29 cellular contexts compared by ENCODE assay signal in the genomic region with DNA sequence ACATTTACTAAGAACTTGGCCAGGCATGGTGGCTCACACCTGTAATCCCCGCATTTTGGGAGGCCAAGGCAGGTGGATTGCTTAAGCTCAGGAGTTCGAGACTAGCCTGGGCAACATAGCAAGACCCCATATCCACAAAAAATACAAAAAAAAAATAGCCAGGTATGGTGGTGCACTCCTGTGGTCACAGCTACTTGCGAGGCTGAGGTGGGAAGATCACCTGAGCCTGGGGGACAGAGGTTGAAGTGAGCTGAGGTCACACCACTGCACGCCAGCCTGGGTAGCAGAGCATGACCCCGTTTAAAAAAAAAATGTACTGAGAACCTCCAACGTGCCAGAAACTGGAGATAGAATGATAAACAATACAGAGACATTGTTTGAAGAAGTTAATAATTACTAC. TPM values are rescaled to one million over a fixed set of nuclear protein-coding genes. Genes with fewer than 3 reads are reported as not detected.
DNase-seq lines count a peak whose midpoint lies in the region; ATAC-seq and TF ChIP-seq lines count a peak whose summit lies in the region.
"Had no signal": no experiment of that assay in that cellular context is flagged by ENCODE, and none has a peak within 500 bp of the region (broad histone marks: within the 10 kb centered on the region; RNA-seq: fewer than 3 reads in every experiment).

No MANE protein-coding gene starts in this region.

- no TSS peak for BruUV-seq in MCF 10A (replicated peaks; lab: Mats Ljungman, UMichigan)

- H3K36me3 Mint-ChIP-seq in MCF 10A (ENCODE audit: insufficient read depth, unreplicated experiment) = no peaks in the 10 kb centered on the region

- H3K9me3 Mint-ChIP-seq in MCF 10A (ENCODE audit: unreplicated experiment) = no peaks in the 10 kb centered on the region
- H3K9me3 Mint-ChIP-seq: activated naive CD4-positive, alpha-beta T cell treated with anti-CD3 and anti-CD28 coated beads for 36 hours; activated T-cell treated with anti-CD3 and anti-CD28 coated beads, Interleukin-2, amount 50 U/mL, for 4 hours; stimulated activated naive CD8-positive, alpha-beta T cell treated with anti-CD3 and anti-CD28 coated beads, Interleukin-15, Interleukin-2, amounts not matched to agents 100 ng/mL and 50 ng/mL, for 24 hours had no signal

- no peak overlapping the region for H3K4me3 Mint-ChIP-seq in MCF 10A (ENCODE audit: unreplicated experiment)
- H3K4me3 Mint-ChIP-seq: activated CD4-positive, alpha-beta T cell treated with anti-CD3 and anti-CD28 coated beads for 36 hours; activated naive CD4-positive, alpha-beta T cell treated with anti-CD3 and anti-CD28 coated beads for 36 hours; activated T-cell treated with anti-CD3 and anti-CD28 coated beads, Interleukin-2, amount 50 U/mL, for 4 hours; neural crest cell; stimulated activated naive CD8-positive, alpha-beta T cell treated with anti-CD3 and anti-CD28 coated beads, Interleukin-15, Interleukin-2, amounts not matched to agents 100 ng/mL and 50 ng/mL, for 24 hours had no signal

- H3K27ac Mint-ChIP-seq in MCF 10A (ENCODE audit: low read depth, unreplicated experiment) = no peak overlapping the region
- H3K27ac Mint-ChIP-seq: activated CD4-positive, alpha-beta T cell treated with anti-CD3 and anti-CD28 coated beads for 36 hours; activated naive CD4-positive, alpha-beta T cell treated with anti-CD3 and anti-CD28 coated beads for 36 hours; stimulated activated naive CD8-positive, alpha-beta T cell treated with anti-CD3 and anti-CD28 coated beads, Interleukin-15, Interleukin-2, amounts not matched to agents 100 ng/mL and 50 ng/mL, for 24 hours had no signal

- intact Hi-C loops in MCF 10A (cut with micrococcal nuclease) = no loop called here

- CTCF ChIA-PET in MCF 10A (lab: Yijun Ruan, JAX) = no interaction called here

- H3K4me1 Mint-ChIP-seq in MCF 10A (ENCODE audit: insufficient read depth, unreplicated experiment) = no peaks in the 10 kb centered on the region
- H3K4me1 Mint-ChIP-seq: activated CD4-positive, alpha-beta T cell treated with anti-CD3 and anti-CD28 coated beads for 36 hours; neural crest cell had no signal

- TF ChIP-seq CTCF in MCF 10A (IDR thresholded peaks at IDR 0.05; ENCODE audit: unreplicated experiment) = no peak

- POLR2A ChIA-PET in MCF 10A (lab: Yijun Ruan, JAX) = no interaction called here

- DNase-seq in mucosa of gallbladder (ENCODE audit: low spot score) (no peak), MCF 10A (ENCODE audit: unreplicated experiment) (no peak), C1 segment of cervical spinal cord (lab: John Stamatoyannopoulos, UW) (no peak)
- no peak for DNase-seq in activated CD4-positive, alpha-beta T cell treated with anti-CD3 and anti-CD28 coated beads, Interleukin-2, amount 50 U/mL, for 48 hours
- DNase-seq: ACHN; activated CD4-positive, alpha-beta T cell treated with anti-CD3 and anti-CD28 coated beads for 36 hours; activated naive CD4-positive, alpha-beta T cell treated with anti-CD3 and anti-CD28 coated beads for 36 hours; activated T-cell treated with anti-CD3 and anti-CD28 coated beads, Interleukin-2, amount 50 U/mL, for 4 hours; brain microvascular endothelial cell; glutamatergic neuron; Kasumi-1; NCI-H1694; NCI-H2171; NCI-H524 treated with DMSO at 0.1 percent for 48 hours; Peyer's patch; stimulated activated CD4-positive, alpha-beta T cell treated with anti-CD3 and anti-CD28 coated beads, Interleukin-15, amount 100 ng/mL, for 24 hours; thyroid gland had no signal

- H3K27me3 Mint-ChIP-seq in MCF 10A (ENCODE audit: insufficient read depth, unreplicated experiment) = no peaks in the 10 kb centered on the region
- H3K27me3 Mint-ChIP-seq: activated CD4-positive, alpha-beta T cell treated with anti-CD3 and anti-CD28 coated beads for 36 hours; stimulated activated naive CD8-positive, alpha-beta T cell treated with anti-CD3 and anti-CD28 coated beads, Interleukin-15, Interleukin-2, amounts not matched to agents 100 ng/mL and 50 ng/mL, for 24 hours had no signal

- ATAC-seq in GM18858 (IDR thresholded peaks at IDR 0.05; ENCODE audit: unreplicated experiment) (peak; percentile 52), GM21390 (IDR thresholded peaks at IDR 0.05; ENCODE audit: unreplicated experiment) (peak; percentile 33), HG03060 (IDR thresholded peaks at IDR 0.05; ENCODE audit: low read depth, unreplicated experiment) (peak; percentile 58), HG03571 (IDR thresholded peaks at IDR 0.05; ENCODE audit: unreplicated experiment) (peak; percentile 86)
- ATAC-seq: activated CD4-positive, alpha-beta T cell treated with anti-CD3 and anti-CD28 coated beads for 36 hours; activated T-cell treated with anti-CD3 and anti-CD28 coated beads, Interleukin-2, amount 50 U/mL, for 4 hours; HepG2; sciatic nerve had no signal

RNA-seq across cellular contexts. Expression of gene OPRPN, which starts 8.0 kb away (rescaled TPM):
- total RNA-seq in mucosa of gallbladder = not detected
- total RNA-seq in MCF 10A (2022) = not detected in 2 replicates
- total RNA-seq: activated CD4-positive, alpha-beta T cell treated with anti-CD3 and anti-CD28 coated beads for 36 hours; activated naive CD4-positive, alpha-beta T cell treated with anti-CD3 and anti-CD28 coated beads for 36 hours; activated T-cell treated with anti-CD3 and anti-CD28 coated beads, Interleukin-2, amount 50 U/mL, for 4 hours; HepG2; kidney epithelial cell; lung; neural crest cell; Peyer's patch; sciatic nerve; SJSA1; T-helper 1 cell treated with Interleukin-12 subunit alpha and Interleukin-12 subunit beta and Interleukin-4 antibody, amounts not matched to agents 30 ng/mL and 1 ng/mL, for 36 hours; thyroid gland had no signal

RNA-seq across cellular contexts. Expression of gene SMR3B, which starts 22.8 kb away (rescaled TPM):
- total RNA-seq in mucosa of gallbladder (not detected), MCF 10A (2022) (not detected in 2 replicates)
- total RNA-seq: activated CD4-positive, alpha-beta T cell treated with anti-CD3 and anti-CD28 coated beads for 36 hours; activated naive CD4-positive, alpha-beta T cell treated with anti-CD3 and anti-CD28 coated beads for 36 hours; activated T-cell treated with anti-CD3 and anti-CD28 coated beads, Interleukin-2, amount 50 U/mL, for 4 hours; HepG2; kidney epithelial cell; lung; neural crest cell; Peyer's patch; sciatic nerve; SJSA1; T-helper 1 cell treated with Interleukin-12 subunit alpha and Interleukin-12 subunit beta and Interleukin-4 antibody, amounts not matched to agents 30 ng/mL and 1 ng/mL, for 36 hours; thyroid gland had no signal

RNA-seq across cellular contexts. Expression of gene SMR3A, which starts 45.2 kb away (rescaled TPM):
- not detected for total RNA-seq in mucosa of gallbladder
- not detected in 2 replicates for total RNA-seq in MCF 10A (2022)
- total RNA-seq: activated CD4-positive, alpha-beta T cell treated with anti-CD3 and anti-CD28 coated beads for 36 hours; activated naive CD4-positive, alpha-beta T cell treated with anti-CD3 and anti-CD28 coated beads for 36 hours; activated T-cell treated with anti-CD3 and anti-CD28 coated beads, Interleukin-2, amount 50 U/mL, for 4 hours; HepG2; kidney epithelial cell; lung; neural crest cell; Peyer's patch; sciatic nerve; SJSA1; T-helper 1 cell treated with Interleukin-12 subunit alpha and Interleukin-12 subunit beta and Interleukin-4 antibody, amounts not matched to agents 30 ng/mL and 1 ng/mL, for 36 hours; thyroid gland had no signal

Comparison
In these comparisons a context has a peak if more than half of its experiments do, and no peak if none do; other contexts are left out.
1. ATAC-seq: peak in every context shown above with its lines; median percentile 86 in HG03571; 58 in HG03060; 52 in GM18858; 33 in GM21390.